In genomic region chr22:38315801-38316339, GRCh38 we compare ENCODE assay signal across 8 cellular contexts. TPM values are rescaled to one million over a fixed set of nuclear protein-coding genes. Genes with fewer than 3 reads are reported as not detected.
DNase-seq lines count a peak whose midpoint lies in the region; ATAC-seq and TF ChIP-seq lines count a peak whose summit lies in the region.

No MANE protein-coding gene starts in this region.

- ATAC-seq in GM21423 (IDR thresholded peaks at IDR 0.05; ENCODE audit: unreplicated experiment) (no peak), GM21526 (IDR thresholded peaks at IDR 0.05; ENCODE audit: low FRiP score, unreplicated experiment) (no peak)

- TF ChIP-seq POLR2A in lower leg skin (IDR thresholded peaks at IDR 0.05), result no peak

- no peaks in the 10 kb centered on the region for H3K27me3 ChIP-seq in HUES6 (ENCODE audit: control insufficient read depth, insufficient read depth, low read length)

- DNase-seq in CD1c-positive myeloid dendritic cell (ENCODE audit: extremely low spot score) (peak; percentile 5), astrocyte of the spinal cord (ENCODE audit: low read depth, low spot score) (peak; percentile 45), lower leg skin (ENCODE audit: low spot score in 2 of 2) (no peak), NCI-H2081 (lab: John Stamatoyannopoulos, UW) (no peak)

- WGBS in lower leg skin, 2 donors, result 1 to 4% methylated on average over 13 of the region's 13 CpGs
- WGBS in urinary bladder, result 4% methylated on average over 13 of the region's 13 CpGs

- intact Hi-C loops in lower leg skin (cut with DNase I; ENCODE audit: low total_unique reads), result no loop called here

- H3K9me3 ChIP-seq in HUES6 (ENCODE audit: control insufficient read depth, insufficient read depth, low read depth, low read length), result no peaks in the 10 kb centered on the region

- no peak for TF ChIP-seq CTCF in astrocyte of the spinal cord (IDR thresholded peaks at IDR 0.05; ENCODE audit: low read depth, low read length)
- no peak for TF ChIP-seq CTCF in lower leg skin (IDR thresholded peaks at IDR 0.05)

- peak overlapping the region; percentile 86 for H3K9ac ChIP-seq in HUES6 (ENCODE audit: low read length)

- peaks cover 36% of the 10 kb centered on the region for H3K36me3 ChIP-seq in HUES6 (ENCODE audit: control insufficient read depth, insufficient read depth, low read length)
- H3K36me3 ChIP-seq in urinary bladder (ENCODE audit: insufficient read depth), result no peaks in the 10 kb centered on the region

- peaks cover 67% of the 10 kb centered on the region for H3K4me1 ChIP-seq in HUES6 (ENCODE audit: control insufficient read depth, insufficient read depth, low read length)
- H3K4me1 ChIP-seq in urinary bladder (ENCODE audit: insufficient read depth), result no peaks in the 10 kb centered on the region

- H3K4me3 ChIP-seq in HUES6 (ENCODE audit: low read depth, low read length) (peak overlapping the region; percentile 87), astrocyte of the spinal cord (ENCODE audit: low read depth, low read length) (peak overlapping the region; percentile 87), lower leg skin (ENCODE audit: low read depth, poor library complexity, severe bottlenecking) (peak overlapping the region; percentile 67), urinary bladder (ENCODE audit: low read depth, low read length) (peak overlapping the region; percentile 77)

- in situ Hi-C loops in astrocyte of the spinal cord (cut with HindIII; ENCODE audit: low sequenced_read_pairs), result loop anchor here (25.0 kb wide), 1 partner anchor 129 kb away; the partner anchor contains the start of gene PLA2G6

- peak overlapping the region; percentile 93 for H3K27ac ChIP-seq in HUES6 (ENCODE audit: low read depth, low read length)
- H3K27ac ChIP-seq in urinary bladder (ENCODE audit: low read depth), result peak overlapping the region; percentile 96

RNA-seq across cellular contexts. Expression of gene CSNK1E, which starts 1.4 kb away (rescaled TPM):
- 100 to 1,000 TPM; 142 to 258 (median 163) TPM for total RNA-seq in lower leg skin
- 71.4 TPM for total RNA-seq in urinary bladder
- polyA plus RNA-seq in urinary bladder, result 95.8 TPM

RNA-seq across cellular contexts. Expression of gene TMEM184B, which starts 43.1 kb away (rescaled TPM):
- 10 to 100 TPM; 27.9 to 67.4 (median 40.7) TPM for total RNA-seq in lower leg skin
- total RNA-seq in urinary bladder, result 24.8 TPM
- polyA plus RNA-seq in urinary bladder, result 51.5 TPM

Comparison
In these comparisons a context has a peak if more than half of its experiments do, and no peak if none do; other contexts are left out.
1. DNase-seq: peak in CD1c-positive myeloid dendritic cell (single experiment) and astrocyte of the spinal cord (single experiment); none in lower leg skin (0 of 2) and NCI-H2081 (0 of 2).
2. Peak in every context shown above with its lines, with median percentiles within 50 percentile points of each other: H3K4me3 ChIP-seq.